In the genomic region with DNA sequence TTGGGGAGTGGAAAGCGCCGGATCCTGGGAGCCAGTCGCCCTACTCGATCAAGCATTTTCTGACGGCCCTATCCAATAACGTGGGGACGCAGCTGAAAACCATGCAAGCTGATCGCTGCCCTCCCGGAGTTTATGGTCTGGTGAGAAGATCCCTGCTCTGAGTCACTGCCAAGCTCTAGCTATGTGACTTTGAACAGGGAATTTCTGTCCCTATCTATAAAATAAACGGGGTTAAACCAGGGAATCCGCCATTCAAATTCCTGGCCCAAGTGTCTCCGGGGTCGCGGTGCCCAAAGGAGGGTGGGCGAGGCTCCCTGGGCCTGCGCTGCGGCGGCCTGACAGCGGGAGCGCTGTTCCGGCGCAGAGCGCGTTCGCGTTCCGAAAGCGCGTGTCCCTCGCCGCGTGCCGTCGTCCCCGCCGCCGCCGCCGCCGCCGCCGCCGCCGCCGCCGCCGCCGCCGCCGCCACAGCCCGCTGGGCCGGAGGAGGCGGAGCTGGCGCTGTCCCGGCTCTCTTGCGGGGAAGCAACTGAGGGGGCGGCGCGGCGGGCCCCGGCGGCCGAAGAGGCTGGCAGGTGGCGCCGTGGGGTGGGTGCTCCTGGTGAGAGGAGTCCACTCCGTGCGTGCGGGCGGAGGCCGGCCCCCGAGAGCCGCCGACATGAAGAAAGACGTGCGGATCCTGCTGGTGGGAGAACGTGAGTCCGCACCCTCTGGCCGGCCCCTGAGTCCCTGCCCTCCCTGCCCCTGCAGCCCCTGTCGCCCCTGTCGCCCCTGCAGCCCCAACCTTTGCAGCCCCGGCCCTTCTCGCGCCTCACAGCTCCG, we compare ENCODE assay signal across 1 cellular context.
TF ChIP-seq lines count a peak whose summit lies in the region.

A gene (plus strand): TSS at position 465 of the 819 bp plus-strand sequence. CDS start 191 bp downstream, at position 656.

TF ChIP-seq in SK-N-SH treated with all-trans-retinoic acid at 6 μM for 48 hours, 23 proteins besides CTCF, POLR2A, EP300 and RAD21 (continued from another document):
- TF ChIP-seq, protein P1, sequence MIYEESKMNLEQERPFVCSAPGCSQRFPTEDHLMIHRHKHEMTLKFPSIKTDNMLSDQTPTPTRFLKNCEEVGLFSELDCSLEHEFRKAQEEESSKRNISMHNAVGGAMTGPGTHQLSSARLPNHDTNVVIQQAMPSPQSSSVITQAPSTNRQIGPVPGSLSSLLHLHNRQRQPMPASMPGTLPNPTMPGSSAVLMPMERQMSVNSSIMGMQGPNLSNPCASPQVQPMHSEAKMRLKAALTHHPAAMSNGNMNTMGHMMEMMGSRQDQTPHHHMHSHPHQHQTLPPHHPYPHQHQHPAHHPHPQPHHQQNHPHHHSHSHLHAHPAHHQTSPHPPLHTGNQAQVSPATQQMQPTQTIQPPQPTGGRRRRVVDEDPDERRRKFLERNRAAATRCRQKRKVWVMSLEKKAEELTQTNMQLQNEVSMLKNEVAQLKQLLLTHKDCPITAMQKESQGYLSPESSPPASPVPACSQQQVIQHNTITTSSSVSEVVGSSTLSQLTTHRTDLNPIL (CRISPR knock-in tag; IDR thresholded peaks at IDR 0.05; ENCODE audit: low read depth) = no peak
- no peak for TF ChIP-seq CSDC2 (CRISPR knock-in tag; IDR thresholded peaks at IDR 0.05)
- TF ChIP-seq TCF4 (CRISPR knock-in tag; IDR thresholded peaks at IDR 0.05; ENCODE audit: borderline replicate concordance) = no peak
- no peak for TF ChIP-seq BACH2 (CRISPR knock-in tag; IDR thresholded peaks at IDR 0.05; ENCODE audit: borderline replicate concordance)
- no peak for TF ChIP-seq ARNTL (CRISPR knock-in tag; IDR thresholded peaks at IDR 0.05; ENCODE audit: borderline replicate concordance, low read depth)
- no peak for TF ChIP-seq GLIS3 (CRISPR knock-in tag; IDR thresholded peaks at IDR 0.05)
- TF ChIP-seq, protein P2, sequence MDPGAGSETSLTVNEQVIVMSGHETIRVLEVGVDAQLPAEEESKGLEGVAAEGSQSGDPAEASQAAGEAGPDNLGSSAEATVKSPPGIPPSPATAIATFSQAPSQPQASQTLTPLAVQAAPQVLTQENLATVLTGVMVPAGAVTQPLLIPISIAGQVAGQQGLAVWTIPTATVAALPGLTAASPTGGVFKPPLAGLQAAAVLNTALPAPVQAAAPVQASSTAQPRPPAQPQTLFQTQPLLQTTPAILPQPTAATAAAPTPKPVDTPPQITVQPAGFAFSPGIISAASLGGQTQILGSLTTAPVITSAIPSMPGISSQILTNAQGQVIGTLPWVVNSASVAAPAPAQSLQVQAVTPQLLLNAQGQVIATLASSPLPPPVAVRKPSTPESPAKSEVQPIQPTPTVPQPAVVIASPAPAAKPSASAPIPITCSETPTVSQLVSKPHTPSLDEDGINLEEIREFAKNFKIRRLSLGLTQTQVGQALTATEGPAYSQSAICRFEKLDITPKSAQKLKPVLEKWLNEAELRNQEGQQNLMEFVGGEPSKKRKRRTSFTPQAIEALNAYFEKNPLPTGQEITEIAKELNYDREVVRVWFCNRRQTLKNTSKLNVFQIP (CRISPR knock-in tag; IDR thresholded peaks at IDR 0.05; ENCODE audit: borderline replicate concordance, low read depth) = no peak
- no peak for TF ChIP-seq ZNF70 (CRISPR knock-in tag; IDR thresholded peaks at IDR 0.05)
- TF ChIP-seq ZNF565 (CRISPR knock-in tag; conservative IDR thresholded peaks at IDR 0.05; ENCODE audit: low read depth) = no peak
- TF ChIP-seq, protein P3, sequence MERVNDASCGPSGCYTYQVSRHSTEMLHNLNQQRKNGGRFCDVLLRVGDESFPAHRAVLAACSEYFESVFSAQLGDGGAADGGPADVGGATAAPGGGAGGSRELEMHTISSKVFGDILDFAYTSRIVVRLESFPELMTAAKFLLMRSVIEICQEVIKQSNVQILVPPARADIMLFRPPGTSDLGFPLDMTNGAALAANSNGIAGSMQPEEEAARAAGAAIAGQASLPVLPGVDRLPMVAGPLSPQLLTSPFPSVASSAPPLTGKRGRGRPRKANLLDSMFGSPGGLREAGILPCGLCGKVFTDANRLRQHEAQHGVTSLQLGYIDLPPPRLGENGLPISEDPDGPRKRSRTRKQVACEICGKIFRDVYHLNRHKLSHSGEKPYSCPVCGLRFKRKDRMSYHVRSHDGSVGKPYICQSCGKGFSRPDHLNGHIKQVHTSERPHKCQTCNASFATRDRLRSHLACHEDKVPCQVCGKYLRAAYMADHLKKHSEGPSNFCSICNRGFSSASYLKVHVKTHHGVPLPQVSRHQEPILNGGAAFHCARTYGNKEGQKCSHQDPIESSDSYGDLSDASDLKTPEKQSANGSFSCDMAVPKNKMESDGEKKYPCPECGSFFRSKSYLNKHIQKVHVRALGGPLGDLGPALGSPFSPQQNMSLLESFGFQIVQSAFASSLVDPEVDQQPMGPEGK (CRISPR knock-in tag; IDR thresholded peaks at IDR 0.05; ENCODE audit: borderline replicate concordance) = no peak
- no peak for TF ChIP-seq PPARA (CRISPR knock-in tag; IDR thresholded peaks at IDR 0.05; ENCODE audit: borderline replicate concordance)
